In genomic region chr6:105402981-105403935, GRCh38 we compare ENCODE assay signal across 8 cellular contexts. TPM values are rescaled to one million over a fixed set of nuclear protein-coding genes. Genes with fewer than 3 reads are reported as not detected.
DNase-seq lines count a peak whose midpoint lies in the region; ATAC-seq and TF ChIP-seq lines count a peak whose summit lies in the region.

Gene PREP, minus strand, starts transcription at chr6:105403082. Its CDS starts 191 bp downstream, at chr6:105402891.

- intact Hi-C loops in cardiac septum (cut with DNase I) = loop anchor here (2.0 to 5.0 kb wide), 4 partner anchors 41 to 316 kb away; partner anchors contain the start of gene POPDC3
- intact Hi-C loops in posterior cingulate gyrus (cut with DNase I) = loop anchor here (1.0 to 5.0 kb wide), 3 partner anchors 41 to 316 kb away; no protein-coding TSS in a partner anchor

- peaks cover 30% of the 10 kb centered on the region for H3K4me1 ChIP-seq in adipocyte (ENCODE audit: control insufficient read depth, insufficient read depth, low read length)

- H3K27ac Mint-ChIP-seq in type B pancreatic cell = peak within 1 kb of the TSS; percentile 79

- peak within 1 kb of the TSS; percentile 93 for H3K9ac ChIP-seq in adipocyte (ENCODE audit: low read length)

- H3K4me3 Mint-ChIP-seq in type B pancreatic cell = peak within 1 kb of the TSS; percentile 92

- DNase-seq in NCI-H1092 treated with DMSO at 0.1 percent for 48 hours (lab: John Stamatoyannopoulos, UW) (peak; percentile 72), T follicular helper cell (ENCODE audit: low read depth) (peak; percentile 66), adipocyte (ENCODE audit: low read depth) (peak; percentile 94), cardiac septum (ENCODE audit: low spot score) (peak; percentile 95), posterior cingulate gyrus (peak; percentile 68 to 97 (median 84)), type B pancreatic cell (ENCODE audit: extremely low spot score, unreplicated experiment) (peak; percentile 92)

- peak; percentile 96 for ATAC-seq in HG02642 (IDR thresholded peaks at IDR 0.05; ENCODE audit: poor library complexity, unreplicated experiment)

- H3K27me3 ChIP-seq in adipocyte (replicated peaks; ENCODE audit: control insufficient read depth, insufficient read depth, low read length) = no peaks in the 10 kb centered on the region

- H3K9me3 Mint-ChIP-seq in type B pancreatic cell = no peaks in the 10 kb centered on the region

- H3K4me3 ChIP-seq in GM12875 (ENCODE audit: low read depth, low read length) = peak within 1 kb of the TSS; percentile 79
- peak within 1 kb of the TSS; percentile 96 for H3K4me3 ChIP-seq in adipocyte (ENCODE audit: low read length)

- H3K27me3 Mint-ChIP-seq in type B pancreatic cell = peaks cover 2% of the 10 kb centered on the region

- no peaks in the 10 kb centered on the region for H3K36me3 Mint-ChIP-seq in type B pancreatic cell

- H3K36me3 ChIP-seq in adipocyte (ENCODE audit: control insufficient read depth, insufficient read depth, low read length, severe bottlenecking) = no peaks in the 10 kb centered on the region

- TF ChIP-seq CTCF in GM12875 (IDR thresholded peaks at IDR 0.05; ENCODE audit: borderline replicate concordance, insufficient read depth, low read depth, low read length) (peak; percentile 75; the same call in 1 of the 2 replicates), type B pancreatic cell (conservative IDR thresholded peaks at IDR 0.05) (peak; percentile 89)

- H3K9me3 ChIP-seq in adipocyte (ENCODE audit: control insufficient read depth, low read length) = no peaks in the 10 kb centered on the region

- H3K4me1 Mint-ChIP-seq in type B pancreatic cell (ENCODE audit: unreplicated experiment) = peaks cover 36% of the 10 kb centered on the region

RNA-seq across cellular contexts. Expression of gene PREP, which starts in this region (rescaled TPM):
- total RNA-seq in cardiac septum (26.2 TPM), type B pancreatic cell (ENCODE audit: low replicate concordance) (41.9 and 54.4 TPM in 2 replicates)

Comparison
In these comparisons a context has a peak if more than half of its experiments do, and no peak if none do; other contexts are left out.
1. Peak in every context shown above with its lines: DNase-seq, ATAC-seq and H3K4me3 ChIP-seq.